Comparison of ENCODE assay signal across 8 cellular contexts in genomic region chr14:20305265-20306078, GRCh38. TPM values are rescaled to one million over a fixed set of nuclear protein-coding genes. Genes with fewer than 3 reads are reported as not detected.
DNase-seq lines count a peak whose midpoint lies in the region; TF ChIP-seq lines count a peak whose summit lies in the region.

Gene TTC5 (minus strand): TSS chr14:20305951. CDS start chr14:20305937, 14 bp downstream.

- in situ Hi-C loops in endometrial microvascular endothelial cells (cut with HindIII; ENCODE audit: inconsistent ontology term, low pct_unique_long_range_greater_than_20kb, low sequenced_read_pairs) = no loop called here

- DNase-seq in COLO829 (ENCODE audit: low spot score) (peak; percentile 82), GM20000 (ENCODE audit: low spot score) (peak; percentile 91), HT1080 (ENCODE audit: low read depth) (peak; percentile 81), NOMO-1 (lab: John Stamatoyannopoulos, UW; ENCODE audit: unreplicated experiment in 2 of 2) (peak; percentile 86 to 87), mesenteric fat pad (ENCODE audit: low spot score) (no peak)
- DNase-seq in stimulated activated CD8-positive, alpha-beta memory T cell treated with anti-CD3 and anti-CD28 coated beads, Interleukin-15, amount 100 ng/mL, for 24 hours (ENCODE audit: low read depth) = peak; percentile 79

- TF ChIP-seq CTCF in GM20000 (IDR thresholded peaks at IDR 0.05; ENCODE audit: extremely low read depth, missing control alignments) = peak; percentile 87

- POLR2A ChIA-PET in activated CD8-positive, alpha-beta memory T cell treated with anti-CD3 and anti-CD28 coated beads for 36 hours (lab: Charles Lee) = no interaction called here

- CTCF ChIA-PET in activated CD8-positive, alpha-beta memory T cell treated with anti-CD3 and anti-CD28 coated beads for 36 hours (lab: Charles Lee) = interaction anchor here (0.9 to 1.0 kb wide), 2 partner anchors 38 to 380 kb away, joined by 3 read pairs; partner anchors contain the start of gene PARP2

RNA-seq across cellular contexts. Expression of gene TTC5, which starts in this region (rescaled TPM):
- total RNA-seq in HT1080 (2014; rRNA removed; shearing (Covaris generic)) = 13.5 and 15.6 TPM in 2 replicates
- 11.6 and 12.7 TPM in 2 replicates for polyA plus RNA-seq in HT1080 (2015; cell fraction: cytosol; rRNA removed)
- polyA plus RNA-seq in HT1080 (2015; cell fraction: nucleus; rRNA removed) = 13.1 and 16.9 TPM in 2 replicates
- total RNA-seq in activated CD8-positive, alpha-beta memory T cell treated with anti-CD3 and anti-CD28 coated beads for 36 hours = 10 to 100 TPM; 32.4 to 34.2 TPM
- total RNA-seq in endometrial microvascular endothelial cells (ENCODE audit: inconsistent ontology term) = 15.5 TPM
- total RNA-seq in mesenteric fat pad = 11.1 TPM
